Comparison of ENCODE assay signal across 9 cellular contexts in the genomic region with DNA sequence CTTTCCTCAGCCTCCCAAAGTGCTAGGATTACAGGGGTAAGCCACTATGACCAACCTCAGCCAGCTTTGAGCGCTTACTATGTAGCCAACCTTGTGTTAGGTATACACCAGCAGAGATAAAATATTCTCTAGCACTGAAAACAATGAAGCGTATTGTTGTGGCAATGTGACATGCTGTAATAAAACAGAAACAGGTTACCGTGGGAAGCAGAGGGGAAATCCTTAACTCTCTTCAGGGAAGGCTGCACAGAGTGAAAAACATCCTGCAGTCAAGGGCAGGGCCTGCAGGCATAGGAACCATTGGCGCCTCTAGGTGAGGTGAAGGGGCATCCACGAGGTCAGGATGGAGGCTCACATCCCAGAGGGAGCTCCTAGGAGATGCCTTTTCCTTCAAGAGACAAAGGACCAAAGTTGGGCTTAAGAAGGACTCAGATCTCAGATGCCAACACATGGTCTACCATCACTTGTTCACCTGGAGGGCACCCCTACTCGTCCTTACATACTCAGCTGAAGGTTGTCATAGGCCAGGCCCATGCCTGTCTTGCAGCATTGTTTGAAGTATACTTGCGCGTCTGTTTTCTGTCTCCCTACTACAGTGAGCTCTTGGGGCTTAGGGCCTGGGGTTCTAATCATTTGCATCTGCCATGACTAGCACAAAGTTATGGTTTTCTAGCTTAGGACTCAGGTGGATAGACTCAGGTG. TPM values are rescaled to one million over a fixed set of nuclear protein-coding genes. Genes with fewer than 3 reads are reported as not detected.
DNase-seq lines count a peak whose midpoint lies in the region; ATAC-seq, FAIRE-seq and TF ChIP-seq lines count a peak whose summit lies in the region.
"Had no signal": no experiment of that assay in that cellular context is flagged by ENCODE, and none has a peak within 500 bp of the region (broad histone marks: within the 10 kb centered on the region; RNA-seq: fewer than 3 reads in every experiment).

No MANE protein-coding gene starts in this region.

- no peak overlapping the region for H3K4me2 ChIP-seq in endothelial cell of umbilical vein (ENCODE audit: insufficient read depth, low read length)

- no peak overlapping the region for H3K4me3 Mint-ChIP-seq in stimulated activated memory B cell treated with anti-CD40 and anti-IgM and Interleukin-4, amounts not matched to agents 10 μg/mL and 1 μg/mL and 100 μg/mL, for 72 hours

- POLR2A ChIA-PET in Panc1 (lab: Charles Lee): interaction anchor here (0.6 kb wide), 1 partner anchor 1445 kb away, joined by 3 read pairs; no protein-coding TSS in a partner anchor
- POLR2A ChIA-PET in endothelial cell of umbilical vein (lab: Charles Lee): no interaction called here

- H3K9ac ChIP-seq in endothelial cell of umbilical vein (replicated peaks; ENCODE audit: extremely low read depth, insufficient read depth, low read length): no peak overlapping the region

- H3K4me1 Mint-ChIP-seq in stimulated activated memory B cell treated with anti-CD40 and anti-IgM and Interleukin-4, amounts not matched to agents 10 μg/mL and 1 μg/mL and 100 μg/mL, for 72 hours: peaks cover 59% of the 10 kb centered on the region

- in situ Hi-C loops in Panc1 (cut with HindIII; ENCODE audit: low pct_unique_long_range_greater_than_20kb, low sequenced_read_pairs): no loop called here

- H3K27me3 Mint-ChIP-seq in stimulated activated memory B cell treated with anti-CD40 and anti-IgM and Interleukin-4, amounts not matched to agents 10 μg/mL and 1 μg/mL and 100 μg/mL, for 72 hours: no peaks in the 10 kb centered on the region

- no peaks in the 10 kb centered on the region for H3K9me3 ChIP-seq in Panc1 (ENCODE audit: control insufficient read depth, insufficient read depth, low read depth, low read length)
- H3K9me3 ChIP-seq in endothelial cell of umbilical vein (replicated peaks; ENCODE audit: control insufficient read depth, insufficient read depth, low read length): no peaks in the 10 kb centered on the region
- H3K9me3 ChIP-seq: sigmoid colon had no signal

- intact Hi-C loops in Panc1 (cut with micrococcal nuclease; ENCODE audit: unreplicated experiment): loop anchor here (5.0 kb wide), 1 partner anchor 37 kb away; no protein-coding TSS in a partner anchor
- intact Hi-C loops in endothelial cell of umbilical vein (cut with micrococcal nuclease): no loop called here

- H3K4me3 ChIP-seq in Panc1 (ENCODE audit: low read depth in 2 of 2, low read length in 2 of 2): no peak overlapping the region
- no peak overlapping the region for H3K4me3 ChIP-seq in endothelial cell of umbilical vein (replicated peaks in 1 of 3; ENCODE audit: insufficient read depth in 1 of 3, low read depth in 1 of 3, low read length in 3 of 3)
- H3K4me3 ChIP-seq: sigmoid colon had no signal

- DNase-seq in GM12892 (ENCODE audit: insufficient read length) (no peak), Panc1 (ENCODE audit: low read depth, low spot score) (no peak), endothelial cell of umbilical vein (ENCODE audit: low read depth, low spot score) (peak; percentile 22), RKO (ENCODE audit: low spot score) (no peak), HTR-8/SVneo (ENCODE audit: insufficient read length, low spot score) (no peak)
- DNase-seq: sigmoid colon had no signal

- H3K27ac ChIP-seq in Panc1 (ENCODE audit: low read length): no peak overlapping the region
- no peak overlapping the region for H3K27ac ChIP-seq in endothelial cell of umbilical vein (ENCODE audit: insufficient read depth, low read depth, low read length)
- H3K27ac ChIP-seq: sigmoid colon had no signal

- TF ChIP-seq POLR2A in GM12892 (IDR thresholded peaks at IDR 0.05; ENCODE audit: low read depth, low read length) (no peak), endothelial cell of umbilical vein (IDR thresholded peaks at IDR 0.05; ENCODE audit: low read depth, low read length) (no peak)

- H4K20me1 ChIP-seq in endothelial cell of umbilical vein (replicated peaks; ENCODE audit: control insufficient read depth, extremely low read depth, insufficient read depth, low read length): no peaks in the 10 kb centered on the region

- H3K9me3 Mint-ChIP-seq in stimulated activated memory B cell treated with anti-CD40 and anti-IgM and Interleukin-4, amounts not matched to agents 10 μg/mL and 1 μg/mL and 100 μg/mL, for 72 hours: no peaks in the 10 kb centered on the region

- no peaks in the 10 kb centered on the region for H3K79me2 ChIP-seq in endothelial cell of umbilical vein (ENCODE audit: control insufficient read depth, insufficient read depth, low read length)

- peak overlapping the region; percentile 83 for H3K27ac Mint-ChIP-seq in stimulated activated memory B cell treated with anti-CD40 and anti-IgM and Interleukin-4, amounts not matched to agents 10 μg/mL and 1 μg/mL and 100 μg/mL, for 72 hours

- peak; percentile 49 for ATAC-seq in Panc1
- ATAC-seq in stimulated activated memory B cell treated with anti-CD40 and anti-IgM and Interleukin-4, amounts not matched to agents 10 μg/mL and 1 μg/mL and 100 μg/mL, for 72 hours: peak; percentile 62
- ATAC-seq in HG03520 (IDR thresholded peaks at IDR 0.05; ENCODE audit: unreplicated experiment): no peak

- no peak for TF ChIP-seq CTCF in Panc1 (IDR thresholded peaks at IDR 0.05)
- TF ChIP-seq CTCF in endothelial cell of umbilical vein (IDR thresholded peaks at IDR 0.05; ENCODE audit: extremely low read depth in 1 of 2, insufficient read depth in 1 of 2, low read depth in 1 of 2, low read length in 2 of 2): no peak

- H2AFZ ChIP-seq in endothelial cell of umbilical vein (ENCODE audit: low read depth, low read length): no peak overlapping the region

- FAIRE-seq in GM12892 (lab: Jason Lieb, UNC) (peak; percentile 77), endothelial cell of umbilical vein (lab: Jason Lieb, UNC) (no peak), HTR-8/SVneo (lab: Jason Lieb, UNC) (no peak)
- FAIRE-seq: frontal cortex had no signal

- 0 out of 2 replicates have a peak, but pooled peaks cover 2% of the 10 kb centered on the region for H3K4me1 ChIP-seq in Panc1 (ENCODE audit: control insufficient read depth, insufficient read depth, low read length)
- peaks cover 7% of the 10 kb centered on the region for H3K4me1 ChIP-seq in endothelial cell of umbilical vein (ENCODE audit: control insufficient read depth, extremely low read depth, insufficient read depth, low read length)
- H3K4me1 ChIP-seq: sigmoid colon had no signal

- H3K36me3 Mint-ChIP-seq in stimulated activated memory B cell treated with anti-CD40 and anti-IgM and Interleukin-4, amounts not matched to agents 10 μg/mL and 1 μg/mL and 100 μg/mL, for 72 hours: no peaks in the 10 kb centered on the region

- CTCF ChIA-PET in Panc1 (lab: Charles Lee): interaction anchor here (1.0 to 2.9 kb wide), 5 partner anchors 11 to 56 kb away, joined by 3 to 13 read pairs (median 6); partner anchors contain the start of gene PPP1CA
- CTCF ChIA-PET in endothelial cell of umbilical vein (lab: Charles Lee): interaction anchor here (0.7 to 6.5 kb wide), 22 partner anchors 8 to 275 kb away, joined by 3 to 119 read pairs (median 7); partner anchors contain the start of genes CLCF1, PITPNM1, PPP1CA and RAD9A

- dilution Hi-C loops in endothelial cell of umbilical vein (cut with MboI; ENCODE audit: extremely low pct_ligation_motif_present, low sequenced_read_pairs): no loop called here

- BruUV-seq in Panc1 (replicated peaks; lab: Mats Ljungman, UMichigan) (no TSS peak), endothelial cell of umbilical vein (replicated peaks; lab: Mats Ljungman, UMichigan) (no TSS peak)

- no peaks in the 10 kb centered on the region for H3K36me3 ChIP-seq in Panc1 (ENCODE audit: control insufficient read depth, insufficient read depth, low read length)
- no peaks in the 10 kb centered on the region for H3K36me3 ChIP-seq in endothelial cell of umbilical vein (ENCODE audit: control insufficient read depth in 2 of 2, extremely low read depth in 1 of 2, insufficient read depth in 2 of 2, low read length in 2 of 2)
- H3K36me3 ChIP-seq: sigmoid colon had no signal

- no peaks in the 10 kb centered on the region for H3K27me3 ChIP-seq in Panc1 (ENCODE audit: control insufficient read depth, insufficient read depth, low read length)
- no peaks in the 10 kb centered on the region for H3K27me3 ChIP-seq in endothelial cell of umbilical vein (ENCODE audit: control insufficient read depth in 2 of 2, insufficient read depth in 2 of 2, low read length in 2 of 2)
- H3K27me3 ChIP-seq: sigmoid colon had no signal

- H3K9me1 ChIP-seq in endothelial cell of umbilical vein (replicated peaks; ENCODE audit: control insufficient read depth, extremely low read depth, insufficient read depth, low read length): no peaks in the 10 kb centered on the region

RNA-seq across cellular contexts. Expression of gene POLD4, which starts 7.9 kb away (rescaled TPM):
- polyA plus RNA-seq in GM12892 (2012; ENCODE audit: missing spikeins): 75.6 TPM
- 78.7 TPM for total RNA-seq in Panc1 (2021; ENCODE audit: unreplicated experiment)
- polyA plus RNA-seq in Panc1 (2012; ENCODE audit: insufficient read length): 119 TPM
- total RNA-seq in endothelial cell of umbilical vein: 50.1 and 66.9 TPM in 2 replicates
- 204 and 236 TPM in 2 replicates for polyA plus RNA-seq in endothelial cell of umbilical vein
- 136 and 153 TPM in 2 replicates for polyA plus RNA-seq in endothelial cell of umbilical vein (2011; cell fraction: cytosol; rRNA removed)
- polyA plus RNA-seq in endothelial cell of umbilical vein (2011; cell fraction: nucleus; rRNA removed): 102 and 113 TPM in 2 replicates
- polyA plus RNA-seq in endothelial cell of umbilical vein (2012): 113 and 160 TPM in 2 replicates
- polyA minus RNA-seq in endothelial cell of umbilical vein: 20.8 and 22.5 TPM in 2 replicates
- polyA minus RNA-seq in endothelial cell of umbilical vein (2011; cell fraction: cytosol; rRNA and poly(A)+ RNA removed): 9.0 TPM
- polyA minus RNA-seq in endothelial cell of umbilical vein (2011; cell fraction: nucleus; rRNA and poly(A)+ RNA removed): 16.3 and 23.4 TPM in 2 replicates

RNA-seq across cellular contexts. Expression of gene CLCF1, which starts 28.0 kb away (rescaled TPM):
- 0.95 TPM for polyA plus RNA-seq in GM12892 (2012; ENCODE audit: missing spikeins)
- 9.3 TPM for total RNA-seq in Panc1 (2021; ENCODE audit: unreplicated experiment)
- 9.0 TPM for polyA plus RNA-seq in Panc1 (2012; ENCODE audit: insufficient read length)
- total RNA-seq in endothelial cell of umbilical vein: 5.7 and 5.8 TPM in 2 replicates
- 6.5 and 8.7 TPM in 2 replicates for polyA plus RNA-seq in endothelial cell of umbilical vein
- polyA plus RNA-seq in endothelial cell of umbilical vein (2011; cell fraction: cytosol; rRNA removed): 4.3 and 4.7 TPM in 2 replicates
- 9.3 TPM in 2 replicates for polyA plus RNA-seq in endothelial cell of umbilical vein (2011; cell fraction: nucleus; rRNA removed)
- polyA plus RNA-seq in endothelial cell of umbilical vein (2012): 4.2 and 6.0 TPM in 2 replicates
- polyA minus RNA-seq in endothelial cell of umbilical vein: 2.1 TPM in 2 replicates
- polyA minus RNA-seq in endothelial cell of umbilical vein (2011; cell fraction: cytosol; rRNA and poly(A)+ RNA removed): 4.3 TPM
- 1.4 and 1.8 TPM in 2 replicates for polyA minus RNA-seq in endothelial cell of umbilical vein (2011; cell fraction: nucleus; rRNA and poly(A)+ RNA removed)

RNA-seq across cellular contexts. Expression of gene SSH3, which starts 42.1 kb away (rescaled TPM):
- polyA plus RNA-seq in GM12892 (2012; ENCODE audit: missing spikeins): 0.30 TPM
- 79.8 TPM for total RNA-seq in Panc1 (2021; ENCODE audit: unreplicated experiment)
- polyA plus RNA-seq in Panc1 (2012; ENCODE audit: insufficient read length): 82.6 TPM
- 16.5 and 22.5 TPM in 2 replicates for total RNA-seq in endothelial cell of umbilical vein
- polyA plus RNA-seq in endothelial cell of umbilical vein: 14.3 and 16.4 TPM in 2 replicates
- polyA plus RNA-seq in endothelial cell of umbilical vein (2011; cell fraction: cytosol; rRNA removed): 6.1 and 9.0 TPM in 2 replicates
- polyA plus RNA-seq in endothelial cell of umbilical vein (2011; cell fraction: nucleus; rRNA removed): 44.3 and 57.9 TPM in 2 replicates
- polyA plus RNA-seq in endothelial cell of umbilical vein (2012): 15.7 and 20.8 TPM in 2 replicates
- 5.8 and 9.4 TPM in 2 replicates for polyA minus RNA-seq in endothelial cell of umbilical vein
- polyA minus RNA-seq in endothelial cell of umbilical vein (2011; cell fraction: cytosol; rRNA and poly(A)+ RNA removed): 15.0 TPM
- polyA minus RNA-seq in endothelial cell of umbilical vein (2011; cell fraction: nucleus; rRNA and poly(A)+ RNA removed): 5.3 and 12.8 TPM in 2 replicates

RNA-seq across cellular contexts. Expression of gene RAD9A, which starts 46.4 kb away (rescaled TPM):
- 15.3 TPM for polyA plus RNA-seq in GM12892 (2012; ENCODE audit: missing spikeins)
- total RNA-seq in Panc1 (2021; ENCODE audit: unreplicated experiment) (33.1 TPM), endothelial cell of umbilical vein (18.4 and 24.6 TPM in 2 replicates)
- 24.4 TPM for polyA plus RNA-seq in Panc1 (2012; ENCODE audit: insufficient read length)
- 22.2 and 25.5 TPM in 2 replicates for polyA plus RNA-seq in endothelial cell of umbilical vein
- polyA plus RNA-seq in endothelial cell of umbilical vein (2011; cell fraction: cytosol; rRNA removed): 8.0 and 14.2 TPM in 2 replicates
- 93.4 and 97.2 TPM in 2 replicates for polyA plus RNA-seq in endothelial cell of umbilical vein (2011; cell fraction: nucleus; rRNA removed)
- 13.7 and 14.0 TPM in 2 replicates for polyA plus RNA-seq in endothelial cell of umbilical vein (2012)
- 8.2 and 9.1 TPM in 2 replicates for polyA minus RNA-seq in endothelial cell of umbilical vein
- polyA minus RNA-seq in endothelial cell of umbilical vein (2011; cell fraction: cytosol; rRNA and poly(A)+ RNA removed): 6.8 TPM
- 16.2 and 18.6 TPM in 2 replicates for polyA minus RNA-seq in endothelial cell of umbilical vein (2011; cell fraction: nucleus; rRNA and poly(A)+ RNA removed)

RNA-seq across cellular contexts. Expression of gene PPP1CA, which starts 56.3 kb away (rescaled TPM):
- polyA plus RNA-seq in GM12892 (2012; ENCODE audit: missing spikeins): 152 TPM
- total RNA-seq in Panc1 (2021; ENCODE audit: unreplicated experiment): 361 TPM
- 412 TPM for polyA plus RNA-seq in Panc1 (2012; ENCODE audit: insufficient read length)
- total RNA-seq in endothelial cell of umbilical vein: 192 and 202 TPM in 2 replicates
- polyA plus RNA-seq in endothelial cell of umbilical vein: 419 and 446 TPM in 2 replicates
- polyA plus RNA-seq in endothelial cell of umbilical vein (2011; cell fraction: cytosol; rRNA removed): 287 and 295 TPM in 2 replicates
- 126 and 127 TPM in 2 replicates for polyA plus RNA-seq in endothelial cell of umbilical vein (2011; cell fraction: nucleus; rRNA removed)
- 168 and 197 TPM in 2 replicates for polyA plus RNA-seq in endothelial cell of umbilical vein (2012)
- 148 and 170 TPM in 2 replicates for polyA minus RNA-seq in endothelial cell of umbilical vein
- polyA minus RNA-seq in endothelial cell of umbilical vein (2011; cell fraction: cytosol; rRNA and poly(A)+ RNA removed): 131 TPM
- polyA minus RNA-seq in endothelial cell of umbilical vein (2011; cell fraction: nucleus; rRNA and poly(A)+ RNA removed): 30.2 and 40.7 TPM in 2 replicates
